1 cellular context compared by ENCODE assay signal in the genomic region with DNA sequence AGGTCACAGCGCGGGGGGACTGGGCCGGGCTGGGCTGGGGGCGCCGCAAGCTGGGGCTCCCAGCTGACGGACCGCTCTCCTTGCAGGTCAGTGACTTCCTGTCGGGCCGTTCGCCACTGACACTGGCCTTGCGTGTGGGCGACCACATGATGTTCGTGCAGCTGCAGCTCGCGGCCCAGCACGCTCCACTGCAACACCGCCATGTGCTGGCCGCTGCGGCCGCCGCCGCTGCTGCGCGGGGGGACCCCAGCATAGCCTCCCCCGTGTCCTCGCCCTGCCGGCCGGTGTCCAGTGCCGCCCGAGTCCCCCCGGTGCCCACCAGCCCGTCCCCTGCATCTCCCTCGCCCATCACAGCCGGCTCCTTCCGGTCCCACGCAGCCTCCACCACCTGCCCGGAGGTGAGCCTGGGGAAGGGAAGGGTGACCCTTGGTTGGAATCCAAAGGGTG.
TF ChIP-seq lines count a peak whose summit lies in the region.

No MANE protein-coding gene starts in this region.

TF ChIP-seq in GM12878, 131 proteins besides CTCF, POLR2A, EP300 and RAD21:
- TF ChIP-seq TBL1XR1 (IDR thresholded peaks at IDR 0.05; ENCODE audit: low read depth, low read length), result no peak
- TF ChIP-seq NFXL1 (IDR thresholded peaks at IDR 0.05; ENCODE audit: borderline replicate concordance), result no peak
- TF ChIP-seq MYB (IDR thresholded peaks at IDR 0.05; ENCODE audit: borderline replicate concordance, low read depth, low read length), result no peak
- TF ChIP-seq, protein P1, sequence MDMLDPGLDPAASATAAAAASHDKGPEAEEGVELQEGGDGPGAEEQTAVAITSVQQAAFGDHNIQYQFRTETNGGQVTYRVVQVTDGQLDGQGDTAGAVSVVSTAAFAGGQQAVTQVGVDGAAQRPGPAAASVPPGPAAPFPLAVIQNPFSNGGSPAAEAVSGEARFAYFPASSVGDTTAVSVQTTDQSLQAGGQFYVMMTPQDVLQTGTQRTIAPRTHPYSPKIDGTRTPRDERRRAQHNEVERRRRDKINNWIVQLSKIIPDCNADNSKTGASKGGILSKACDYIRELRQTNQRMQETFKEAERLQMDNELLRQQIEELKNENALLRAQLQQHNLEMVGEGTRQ (IDR thresholded peaks at IDR 0.05; ENCODE audit: borderline replicate concordance, low read depth, low read length), result no peak
- no peak for TF ChIP-seq HCFC1 (IDR thresholded peaks at IDR 0.05; ENCODE audit: low read length)
- TF ChIP-seq, protein P2, sequence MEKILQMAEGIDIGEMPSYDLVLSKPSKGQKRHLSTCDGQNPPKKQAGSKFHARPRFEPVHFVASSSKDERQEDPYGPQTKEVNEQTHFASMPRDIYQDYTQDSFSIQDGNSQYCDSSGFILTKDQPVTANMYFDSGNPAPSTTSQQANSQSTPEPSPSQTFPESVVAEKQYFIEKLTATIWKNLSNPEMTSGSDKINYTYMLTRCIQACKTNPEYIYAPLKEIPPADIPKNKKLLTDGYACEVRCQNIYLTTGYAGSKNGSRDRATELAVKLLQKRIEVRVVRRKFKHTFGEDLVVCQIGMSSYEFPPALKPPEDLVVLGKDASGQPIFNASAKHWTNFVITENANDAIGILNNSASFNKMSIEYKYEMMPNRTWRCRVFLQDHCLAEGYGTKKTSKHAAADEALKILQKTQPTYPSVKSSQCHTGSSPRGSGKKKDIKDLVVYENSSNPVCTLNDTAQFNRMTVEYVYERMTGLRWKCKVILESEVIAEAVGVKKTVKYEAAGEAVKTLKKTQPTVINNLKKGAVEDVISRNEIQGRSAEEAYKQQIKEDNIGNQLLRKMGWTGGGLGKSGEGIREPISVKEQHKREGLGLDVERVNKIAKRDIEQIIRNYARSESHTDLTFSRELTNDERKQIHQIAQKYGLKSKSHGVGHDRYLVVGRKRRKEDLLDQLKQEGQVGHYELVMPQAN (conservative IDR thresholded peaks at IDR 0.05), result no peak
- no peak for TF ChIP-seq FOXK2 (IDR thresholded peaks at IDR 0.05)
- TF ChIP-seq NRF1 (conservative IDR thresholded peaks at IDR 0.05; ENCODE audit: low read depth, low read length), result no peak
- no peak for TF ChIP-seq NBN (IDR thresholded peaks at IDR 0.05)
- no peak for TF ChIP-seq POLR2AphosphoS2 (IDR thresholded peaks at IDR 0.05; ENCODE audit: low read depth, low read length)
- TF ChIP-seq SRF (IDR thresholded peaks at IDR 0.05; ENCODE audit: low read depth in 2 of 2, low read length in 2 of 2), result no peak
- TF ChIP-seq, protein P3, sequence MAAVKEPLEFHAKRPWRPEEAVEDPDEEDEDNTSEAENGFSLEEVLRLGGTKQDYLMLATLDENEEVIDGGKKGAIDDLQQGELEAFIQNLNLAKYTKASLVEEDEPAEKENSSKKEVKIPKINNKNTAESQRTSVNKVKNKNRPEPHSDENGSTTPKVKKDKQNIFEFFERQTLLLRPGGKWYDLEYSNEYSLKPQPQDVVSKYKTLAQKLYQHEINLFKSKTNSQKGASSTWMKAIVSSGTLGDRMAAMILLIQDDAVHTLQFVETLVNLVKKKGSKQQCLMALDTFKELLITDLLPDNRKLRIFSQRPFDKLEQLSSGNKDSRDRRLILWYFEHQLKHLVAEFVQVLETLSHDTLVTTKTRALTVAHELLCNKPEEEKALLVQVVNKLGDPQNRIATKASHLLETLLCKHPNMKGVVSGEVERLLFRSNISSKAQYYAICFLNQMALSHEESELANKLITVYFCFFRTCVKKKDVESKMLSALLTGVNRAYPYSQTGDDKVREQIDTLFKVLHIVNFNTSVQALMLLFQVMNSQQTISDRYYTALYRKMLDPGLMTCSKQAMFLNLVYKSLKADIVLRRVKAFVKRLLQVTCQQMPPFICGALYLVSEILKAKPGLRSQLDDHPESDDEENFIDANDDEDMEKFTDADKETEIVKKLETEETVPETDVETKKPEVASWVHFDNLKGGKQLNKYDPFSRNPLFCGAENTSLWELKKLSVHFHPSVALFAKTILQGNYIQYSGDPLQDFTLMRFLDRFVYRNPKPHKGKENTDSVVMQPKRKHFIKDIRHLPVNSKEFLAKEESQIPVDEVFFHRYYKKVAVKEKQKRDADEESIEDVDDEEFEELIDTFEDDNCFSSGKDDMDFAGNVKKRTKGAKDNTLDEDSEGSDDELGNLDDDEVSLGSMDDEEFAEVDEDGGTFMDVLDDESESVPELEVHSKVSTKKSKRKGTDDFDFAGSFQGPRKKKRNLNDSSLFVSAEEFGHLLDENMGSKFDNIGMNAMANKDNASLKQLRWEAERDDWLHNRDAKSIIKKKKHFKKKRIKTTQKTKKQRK (IDR thresholded peaks at IDR 0.05; ENCODE audit: low read depth, low read length), result no peak
- TF ChIP-seq SUPT20H (IDR thresholded peaks at IDR 0.05; ENCODE audit: borderline replicate concordance, control insufficient read depth, low read depth, low read length), result no peak
- TF ChIP-seq NFIC (IDR thresholded peaks at IDR 0.05; ENCODE audit: low read depth, low read length), result no peak
- TF ChIP-seq LARP7 (IDR thresholded peaks at IDR 0.05), result no peak
- TF ChIP-seq ZNF622 (IDR thresholded peaks at IDR 0.05), result no peak
- TF ChIP-seq, protein P4, sequence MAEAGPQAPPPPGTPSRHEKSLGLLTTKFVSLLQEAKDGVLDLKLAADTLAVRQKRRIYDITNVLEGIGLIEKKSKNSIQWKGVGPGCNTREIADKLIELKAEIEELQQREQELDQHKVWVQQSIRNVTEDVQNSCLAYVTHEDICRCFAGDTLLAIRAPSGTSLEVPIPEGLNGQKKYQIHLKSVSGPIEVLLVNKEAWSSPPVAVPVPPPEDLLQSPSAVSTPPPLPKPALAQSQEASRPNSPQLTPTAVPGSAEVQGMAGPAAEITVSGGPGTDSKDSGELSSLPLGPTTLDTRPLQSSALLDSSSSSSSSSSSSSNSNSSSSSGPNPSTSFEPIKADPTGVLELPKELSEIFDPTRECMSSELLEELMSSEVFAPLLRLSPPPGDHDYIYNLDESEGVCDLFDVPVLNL (IDR thresholded peaks at IDR 0.05; ENCODE audit: low read depth, low read length), result no peak
- TF ChIP-seq EGR1 (IDR thresholded peaks at IDR 0.05; ENCODE audit: borderline replicate concordance in 1 of 2, low read depth in 2 of 2, low read length in 2 of 2), result no peak
